ENCODE assay signal across 16 cellular contexts in genomic region chr13:53784331-53784730, GRCh38.
"Had no signal": no experiment of that assay in that cellular context is flagged by ENCODE, and none has a peak within 500 bp of the region (broad histone marks: within the 10 kb centered on the region; RNA-seq: fewer than 3 reads in every experiment).

No MANE protein-coding gene starts in this region.

- H3K4me3 ChIP-seq: colonic mucosa, gastroesophageal sphincter, lung, neural progenitor cell, pancreas, stomach, testis, upper lobe of right lung had no signal

- H3K27me3 Mint-ChIP-seq: activated CD4-positive, alpha-beta memory T cell treated with anti-CD3 and anti-CD28 coated beads for 36 hours; activated CD8-positive, alpha-beta memory T cell treated with anti-CD3 and anti-CD28 coated beads, Interleukin-2, amount 10 ng/mL, durations not matched to agents 7 days and 5 days had no signal

- H3K27ac ChIP-seq: colonic mucosa, gastroesophageal sphincter, neural progenitor cell, pancreas, stomach, testis, upper lobe of right lung had no signal

- H3K4me3 Mint-ChIP-seq: activated CD4-positive, alpha-beta memory T cell treated with anti-CD3 and anti-CD28 coated beads for 36 hours; activated CD8-positive, alpha-beta memory T cell treated with anti-CD3 and anti-CD28 coated beads, Interleukin-2, amount 10 ng/mL, durations not matched to agents 7 days and 5 days; activated T-cell treated with anti-CD3 and anti-CD28 coated beads, Interleukin-2, amount 50 U/mL, for 4 hours; neural progenitor cell had no signal

- H3K4me1 ChIP-seq: colonic mucosa, neural progenitor cell, testis, upper lobe of right lung had no signal

- H3K9me3 ChIP-seq: colonic mucosa, gastroesophageal sphincter, pancreas, stomach, testis, upper lobe of right lung had no signal

- H3K27me3 ChIP-seq: colonic mucosa, neural progenitor cell, stomach, testis, upper lobe of right lung had no signal

- H3K9me3 Mint-ChIP-seq: activated CD4-positive, alpha-beta memory T cell treated with anti-CD3 and anti-CD28 coated beads for 36 hours; neural progenitor cell had no signal

- DNase-seq: activated CD4-positive, alpha-beta memory T cell treated with anti-CD3 and anti-CD28 coated beads for 36 hours; activated CD8-positive, alpha-beta memory T cell treated with anti-CD3 and anti-CD28 coated beads, Interleukin-2, amount 10 ng/mL, durations not matched to agents 7 days and 5 days; activated effector memory CD4-positive, alpha-beta T cell treated with Interleukin-2 at 50 U/mL for 16 hours; activated T-cell treated with anti-CD3 and anti-CD28 coated beads, Interleukin-2, amount 50 U/mL, for 4 hours; colonic mucosa; left colon; pancreas; stimulated activated CD4-positive, alpha-beta T cell treated with anti-CD3 and anti-CD28 coated beads, Interleukin-2, amount 100 ng/mL, for 24 hours; stomach; T1000; testis; upper lobe of right lung had no signal

- H3K36me3 Mint-ChIP-seq: activated CD4-positive, alpha-beta memory T cell treated with anti-CD3 and anti-CD28 coated beads for 36 hours; activated CD8-positive, alpha-beta memory T cell treated with anti-CD3 and anti-CD28 coated beads, Interleukin-2, amount 10 ng/mL, durations not matched to agents 7 days and 5 days; activated naive CD4-positive, alpha-beta T cell treated with anti-CD3 and anti-CD28 coated beads, Interleukin-2, amount 50 U/mL, for 72 hours; neural progenitor cell had no signal

- H3K27ac Mint-ChIP-seq: activated CD4-positive, alpha-beta memory T cell treated with anti-CD3 and anti-CD28 coated beads for 36 hours; activated CD8-positive, alpha-beta memory T cell treated with anti-CD3 and anti-CD28 coated beads, Interleukin-2, amount 10 ng/mL, durations not matched to agents 7 days and 5 days; neural progenitor cell had no signal

- H3K36me3 ChIP-seq: colonic mucosa, gastroesophageal sphincter, neural progenitor cell, pancreas, stomach, upper lobe of right lung had no signal

- H3K4me1 Mint-ChIP-seq: activated CD8-positive, alpha-beta memory T cell treated with anti-CD3 and anti-CD28 coated beads, Interleukin-2, amount 10 ng/mL, durations not matched to agents 7 days and 5 days had no signal
